ENCODE assay signal across 8 cellular contexts in genomic region chr20:47663354-47664067, GRCh38.
DNase-seq lines count a peak whose midpoint lies in the region; ATAC-seq and TF ChIP-seq lines count a peak whose summit lies in the region.

No MANE protein-coding gene starts in this region.

- H3K36me3 Mint-ChIP-seq in type B pancreatic cell, result peaks cover 17% of the 10 kb centered on the region

- H3K27me3 ChIP-seq in parathyroid adenoma (ENCODE audit: control insufficient read depth, insufficient read depth, low read length), result no peaks in the 10 kb centered on the region

- no peaks in the 10 kb centered on the region for H3K36me3 ChIP-seq in parathyroid adenoma (ENCODE audit: control insufficient read depth, insufficient read depth, low read length)

- no peak overlapping the region for H3K27ac ChIP-seq in parathyroid adenoma

- TF ChIP-seq CTCF in LNCaP clone FGC (IDR thresholded peaks at IDR 0.05; ENCODE audit: control insufficient read depth, extremely low read depth, insufficient read depth) (peak; percentile 95), parathyroid adenoma (IDR thresholded peaks at IDR 0.05) (peak; percentile 98), type B pancreatic cell (conservative IDR thresholded peaks at IDR 0.05) (peak; percentile 98)

- H3K4me1 ChIP-seq in parathyroid adenoma, result peaks cover 20% of the 10 kb centered on the region

- H3K9me3 Mint-ChIP-seq in type B pancreatic cell, result no peaks in the 10 kb centered on the region

- H3K9me3 ChIP-seq in parathyroid adenoma (ENCODE audit: control insufficient read depth, low read length), result no peaks in the 10 kb centered on the region

- peak overlapping the region; percentile 68 for H3K27ac Mint-ChIP-seq in type B pancreatic cell

- ATAC-seq in GM21576 (IDR thresholded peaks at IDR 0.05; ENCODE audit: unreplicated experiment), result no peak

- H2AFZ ChIP-seq in parathyroid adenoma, result peak overlapping the region; percentile 52

- peak; percentile 52 for DNase-seq in GM04504 (ENCODE audit: low read depth)
- DNase-seq in LNCaP clone FGC (ENCODE audit: low read depth), result no peak
- peak; percentile 87 for DNase-seq in SK-N-DZ (ENCODE audit: low spot score)
- peak; percentile 40 to 63 (median 55) for DNase-seq in activated naive CD4-positive, alpha-beta T cell (lab: John Stamatoyannopoulos, UW)
- peak; percentile 81 for DNase-seq in germinal center (ENCODE audit: low spot score)
- DNase-seq in type B pancreatic cell (ENCODE audit: extremely low spot score, unreplicated experiment), result peak; percentile 91

- H3K79me2 ChIP-seq in parathyroid adenoma, result no peaks in the 10 kb centered on the region

- H3K9ac ChIP-seq in parathyroid adenoma, result no peak overlapping the region

- H3K4me3 ChIP-seq in LNCaP clone FGC (ENCODE audit: low read depth, low read length) (no peak overlapping the region), parathyroid adenoma (ENCODE audit: low read depth, low read length) (no peak overlapping the region)

- H3K27me3 Mint-ChIP-seq in type B pancreatic cell, result no peaks in the 10 kb centered on the region

- peaks cover 19% of the 10 kb centered on the region for H3K4me1 Mint-ChIP-seq in type B pancreatic cell (ENCODE audit: unreplicated experiment)

- H3K4me2 ChIP-seq in parathyroid adenoma (ENCODE audit: low read length), result no peak overlapping the region

- H3K4me3 Mint-ChIP-seq in type B pancreatic cell, result peak overlapping the region; percentile 20
